In genomic region chr2:58449286-58450010, GRCh38 we compare ENCODE assay signal across 10 cellular contexts.
A peak's percentile ranks its signal among the peaks of the same experiment; 100 is the strongest.
DNase-seq lines count a peak whose midpoint lies in the region; ATAC-seq and TF ChIP-seq lines count a peak whose summit lies in the region.
"Had no signal": no experiment of that assay in that cellular context is flagged by ENCODE, and none has a peak within 500 bp of the region (broad histone marks: within the 10 kb centered on the region; RNA-seq: fewer than 3 reads in every experiment).

No MANE protein-coding gene starts in this region.

- DNase-seq in MCF 10A (ENCODE audit: unreplicated experiment): peak; percentile 32
- DNase-seq in mammary epithelial cell: no peak
- peak; percentile 38 for DNase-seq in PC-3
- DNase-seq in ovary: no peak
- DNase-seq in stimulated activated CD4-positive, alpha-beta T cell treated with anti-CD3 and anti-CD28 coated beads, Interleukin-15, amount 100 ng/mL, for 24 hours: no peak
- no peak for DNase-seq in activated T-helper 1 cell treated with anti-CD3 and anti-CD28 coated beads, Interleukin-12 subunit alpha, Interleukin-12 subunit beta, Interleukin-2, Interleukin-4 antibody, amounts not matched to agents 30 ng/mL and 10 ng/mL and 1 ng/mL, durations not matched to agents 14 hours and 24 hours and 36 hours (ENCODE audit: low spot score)
- DNase-seq in left ventricle myocardium superior: no peak
- DNase-seq: NK-92 treated with Interleukin-12 subunit alpha and Interleukin-12 subunit beta, amount 100 ng/mL, for 24 hours had no signal

- no peak overlapping the region for H3K4me3 Mint-ChIP-seq in MCF 10A (ENCODE audit: unreplicated experiment)
- no peak overlapping the region for H3K4me3 Mint-ChIP-seq in activated T-helper 1 cell treated with anti-CD3 and anti-CD28 coated beads, Interleukin-12 subunit alpha, Interleukin-12 subunit beta, Interleukin-2, Interleukin-4 antibody, amounts not matched to agents 30 ng/mL and 10 ng/mL and 1 ng/mL, durations not matched to agents 14 hours and 24 hours and 36 hours

- H3F3A ChIP-seq in PC-3 (ENCODE audit: low read length, unreplicated experiment): no peaks in the 10 kb centered on the region

- ATAC-seq in HG03135 (IDR thresholded peaks at IDR 0.05; ENCODE audit: unreplicated experiment): peak; percentile 89
- no peak for ATAC-seq in PC-3
- no peak for ATAC-seq in left ventricle myocardium superior

- TF ChIP-seq EP300 in ovary (IDR thresholded peaks at IDR 0.05): no peak

- in situ Hi-C loops in mammary epithelial cell (cut with MboI; ENCODE audit: low sequenced_read_pairs in 2 of 2): loop anchor here in 1 of 2 donors (25.0 kb wide), 2 partner anchors 537 to 687 kb away; no protein-coding TSS in a partner anchor

- H3K4me2 ChIP-seq in mammary epithelial cell (ENCODE audit: insufficient read depth, low read depth, low read length) (no peak overlapping the region), PC-3 (ENCODE audit: low read length) (no peak overlapping the region)

- no peak overlapping the region for H3K27ac Mint-ChIP-seq in MCF 10A (ENCODE audit: low read depth, unreplicated experiment)
- H3K27ac Mint-ChIP-seq in activated T-helper 1 cell treated with anti-CD3 and anti-CD28 coated beads, Interleukin-12 subunit alpha, Interleukin-12 subunit beta, Interleukin-2, Interleukin-4 antibody, amounts not matched to agents 30 ng/mL and 10 ng/mL and 1 ng/mL, durations not matched to agents 14 hours and 24 hours and 36 hours: no peak overlapping the region

- TF ChIP-seq POLR2A in ovary (IDR thresholded peaks at IDR 0.05): no peak

- no peaks in the 10 kb centered on the region for H3K27me3 ChIP-seq in mammary epithelial cell (ENCODE audit: insufficient read depth, low read length)
- no peaks in the 10 kb centered on the region for H3K27me3 ChIP-seq in PC-3 (ENCODE audit: low read length)
- no peaks in the 10 kb centered on the region for H3K27me3 ChIP-seq in ovary

- H3K79me2 ChIP-seq in mammary epithelial cell (ENCODE audit: insufficient read depth, low read length) (no peaks in the 10 kb centered on the region), PC-3 (ENCODE audit: low read length) (no peaks in the 10 kb centered on the region)

- H2AFZ ChIP-seq in mammary epithelial cell (ENCODE audit: low read depth, low read length) (no peak overlapping the region), PC-3 (ENCODE audit: low read length) (no peak overlapping the region)

- no peaks in the 10 kb centered on the region for H3K27me3 Mint-ChIP-seq in MCF 10A (ENCODE audit: insufficient read depth, unreplicated experiment)
- H3K27me3 Mint-ChIP-seq in activated T-helper 1 cell treated with anti-CD3 and anti-CD28 coated beads, Interleukin-12 subunit alpha, Interleukin-12 subunit beta, Interleukin-2, Interleukin-4 antibody, amounts not matched to agents 30 ng/mL and 10 ng/mL and 1 ng/mL, durations not matched to agents 14 hours and 24 hours and 36 hours (ENCODE audit: insufficient read depth): peaks cover 5% of the 10 kb centered on the region

- CTCF ChIA-PET in MCF 10A (lab: Yijun Ruan, JAX): interaction anchor here (0.6 to 4.1 kb wide), 11 partner anchors 11 to 557 kb away, joined by 3 to 15 read pairs (median 3); no protein-coding TSS in a partner anchor
- CTCF ChIA-PET in mammary epithelial cell (lab: Charles Lee; ENCODE audit: low non-redundant PET): interaction anchor here (0.7 to 1.0 kb wide), 2 partner anchors 309 to 544 kb away, joined by 4 to 8 read pairs; no protein-coding TSS in a partner anchor
- CTCF ChIA-PET in PC-3 (lab: Charles Lee): interaction anchor here (0.5 to 0.7 kb wide), 4 partner anchors 12 to 145 kb away, joined by 3 to 4 read pairs (median 4); no protein-coding TSS in a partner anchor

- no peak overlapping the region for H3K27ac ChIP-seq in mammary epithelial cell (ENCODE audit: insufficient read depth, low read depth, low read length)
- no peak overlapping the region for H3K27ac ChIP-seq in PC-3 (ENCODE audit: low read length)
- H3K27ac ChIP-seq in ovary: no peak overlapping the region
- H3K27ac ChIP-seq: thoracic aorta had no signal

- H3K9me3 ChIP-seq in mammary epithelial cell (replicated peaks; ENCODE audit: insufficient read depth, low read length) (no peaks in the 10 kb centered on the region), PC-3 (ENCODE audit: low read length) (no peaks in the 10 kb centered on the region), ovary (no peaks in the 10 kb centered on the region)
- H3K9me3 ChIP-seq: thoracic aorta had no signal

- dilution Hi-C loops in mammary epithelial cell (cut with HindIII; ENCODE audit: low sequenced_read_pairs): no loop called here

- 78% methylated on average over 3 of the region's 3 CpGs for WGBS in mammary epithelial cell (ENCODE audit: low coverage, missing lambda C conversion rate)
- WGBS in ovary, 3 donors: 69 to 72% (median 71%) methylated on average over 3 of the region's 3 CpGs

- BruUV-seq in MCF 10A (replicated peaks; lab: Mats Ljungman, UMichigan): no TSS peak
- no TSS peak for BruUV-seq in mammary epithelial cell (replicated peaks; lab: Mats Ljungman, UMichigan)
- BruUV-seq in PC-3 (replicated peaks; lab: Mats Ljungman, UMichigan): no TSS peak

- no peaks in the 10 kb centered on the region for H3K36me3 ChIP-seq in mammary epithelial cell (ENCODE audit: insufficient read depth, low read length)
- H3K36me3 ChIP-seq in PC-3 (ENCODE audit: low read depth, low read length): no peaks in the 10 kb centered on the region
- no peaks in the 10 kb centered on the region for H3K36me3 ChIP-seq in ovary
- H3K36me3 ChIP-seq: thoracic aorta had no signal

- intact Hi-C loops in MCF 10A (cut with micrococcal nuclease) (loop anchor here (1.0 to 10.0 kb wide), 6 partner anchors 122 to 402 kb away; partner anchors contain the start of gene VRK2), mammary epithelial cell (cut with micrococcal nuclease) (loop anchor here (5.0 kb wide), 1 partner anchor 317 kb away; no protein-coding TSS in a partner anchor), PC-3 (cut with micrococcal nuclease) (loop anchor here (1.0 to 10.0 kb wide), 10 partner anchors 68 to 687 kb away; partner anchors contain the start of gene VRK2), ovary (cut with DNase I) (no loop called here), left ventricle myocardium superior (cut with micrococcal nuclease) (loop anchor here (5.0 to 10.0 kb wide), 2 partner anchors 542 to 695 kb away; no protein-coding TSS in a partner anchor)
- intact Hi-C loops in activated T-helper 1 cell treated with anti-CD3 and anti-CD28 coated beads, Interleukin-12 subunit alpha, Interleukin-12 subunit beta, Interleukin-2, Interleukin-4 antibody, amounts not matched to agents 30 ng/mL and 10 ng/mL and 1 ng/mL, durations not matched to agents 14 hours and 24 hours and 36 hours (cut with micrococcal nuclease): no loop called here

- H3K4me3 ChIP-seq in mammary epithelial cell (replicated peaks in 1 of 3; ENCODE audit: insufficient read depth in 1 of 3, low read depth in 2 of 3, low read length in 3 of 3) (no peak overlapping the region), PC-3 (ENCODE audit: low read length) (no peak overlapping the region), ovary (no peak overlapping the region)
- H3K4me3 ChIP-seq: thoracic aorta had no signal

- TF ChIP-seq CTCF in MCF 10A (IDR thresholded peaks at IDR 0.05; ENCODE audit: unreplicated experiment) (peak; percentile 36), mammary epithelial cell (conservative IDR thresholded peaks at IDR 0.05 in 1 of 2, IDR thresholded peaks at IDR 0.05 in 1 of 2; ENCODE audit: extremely low read depth in 1 of 2, insufficient read depth in 1 of 2, low read depth in 1 of 2, low read length in 2 of 2) (peak in 1 of 2 donors; percentile 4), PC-3 (conservative IDR thresholded peaks at IDR 0.05; ENCODE audit: low read depth, low read length) (peak; percentile 46; the same call in 1 of the 2 replicates), ovary (IDR thresholded peaks at IDR 0.05) (no peak)

- H4K20me1 ChIP-seq in mammary epithelial cell (ENCODE audit: insufficient read depth, low read length) (no peaks in the 10 kb centered on the region), PC-3 (ENCODE audit: low read length) (no peaks in the 10 kb centered on the region)

- H3K9ac ChIP-seq in mammary epithelial cell (ENCODE audit: insufficient read depth, low read length) (no peak overlapping the region), PC-3 (ENCODE audit: low read length) (no peak overlapping the region)

- H3K4me1 Mint-ChIP-seq in MCF 10A (ENCODE audit: insufficient read depth, unreplicated experiment): peaks cover 14% of the 10 kb centered on the region
- H3K4me1 Mint-ChIP-seq in activated T-helper 1 cell treated with anti-CD3 and anti-CD28 coated beads, Interleukin-12 subunit alpha, Interleukin-12 subunit beta, Interleukin-2, Interleukin-4 antibody, amounts not matched to agents 30 ng/mL and 10 ng/mL and 1 ng/mL, durations not matched to agents 14 hours and 24 hours and 36 hours (ENCODE audit: low read depth): no peaks in the 10 kb centered on the region

- no peaks in the 10 kb centered on the region for H3K9me3 Mint-ChIP-seq in MCF 10A (ENCODE audit: unreplicated experiment)
- H3K9me3 Mint-ChIP-seq in activated T-helper 1 cell treated with anti-CD3 and anti-CD28 coated beads, Interleukin-12 subunit alpha, Interleukin-12 subunit beta, Interleukin-2, Interleukin-4 antibody, amounts not matched to agents 30 ng/mL and 10 ng/mL and 1 ng/mL, durations not matched to agents 14 hours and 24 hours and 36 hours: no peaks in the 10 kb centered on the region

- no peaks in the 10 kb centered on the region for H3K9me2 ChIP-seq in PC-3 (replicated peaks; ENCODE audit: low read length)

- peaks cover 6% of the 10 kb centered on the region for H3K36me3 Mint-ChIP-seq in MCF 10A (ENCODE audit: insufficient read depth, unreplicated experiment)
- H3K36me3 Mint-ChIP-seq in activated T-helper 1 cell treated with anti-CD3 and anti-CD28 coated beads, Interleukin-12 subunit alpha, Interleukin-12 subunit beta, Interleukin-2, Interleukin-4 antibody, amounts not matched to agents 30 ng/mL and 10 ng/mL and 1 ng/mL, durations not matched to agents 14 hours and 24 hours and 36 hours (ENCODE audit: low read depth): no peaks in the 10 kb centered on the region

- H3K4me1 ChIP-seq in mammary epithelial cell (ENCODE audit: insufficient read depth, low read length): peaks cover 7% of the 10 kb centered on the region
- peaks cover 27% of the 10 kb centered on the region for H3K4me1 ChIP-seq in PC-3 (ENCODE audit: insufficient read depth, low read length)
- H3K4me1 ChIP-seq in ovary (ENCODE audit: insufficient read depth): no peaks in the 10 kb centered on the region

- POLR2A ChIA-PET in MCF 10A (lab: Yijun Ruan, JAX) (interaction anchor here (1.2 kb wide), 1 partner anchor 67 kb away, joined by 4 read pairs; no protein-coding TSS in a partner anchor), PC-3 (lab: Charles Lee; ENCODE audit: unreplicated experiment) (no interaction called here)

Comparison
In these comparisons a context has a peak if more than half of its experiments do, and no peak if none do; other contexts are left out.
1. DNase-seq: peak in MCF 10A (single experiment) and PC-3 (single experiment); none in mammary epithelial cell (single experiment), ovary (0 of 5), stimulated activated CD4-positive, alpha-beta T cell treated with anti-CD3 and anti-CD28 coated beads, Interleukin-15, amount 100 ng/mL, for 24 hours (single experiment), activated T-helper 1 cell treated with anti-CD3 and anti-CD28 coated beads, Interleukin-12 subunit alpha, Interleukin-12 subunit beta, Interleukin-2, Interleukin-4 antibody, amounts not matched to agents 30 ng/mL and 10 ng/mL and 1 ng/mL, durations not matched to agents 14 hours and 24 hours and 36 hours (single experiment) and left ventricle myocardium superior (single experiment).
2. CTCF ChIP-seq: peak in MCF 10A (single experiment) and PC-3 (single experiment); none in ovary (0 of 3).
3. intact Hi-C loops: an anchor here in MCF 10A (1.0 to 10.0 kb wide), mammary epithelial cell (5.0 kb wide), PC-3 (1.0 to 10.0 kb wide) and left ventricle myocardium superior (5.0 to 10.0 kb wide); none called in ovary and activated T-helper 1 cell treated with anti-CD3 and anti-CD28 coated beads, Interleukin-12 subunit alpha, Interleukin-12 subunit beta, Interleukin-2, Interleukin-4 antibody, amounts not matched to agents 30 ng/mL and 10 ng/mL and 1 ng/mL, durations not matched to agents 14 hours and 24 hours and 36 hours.